In the genomic region with DNA sequence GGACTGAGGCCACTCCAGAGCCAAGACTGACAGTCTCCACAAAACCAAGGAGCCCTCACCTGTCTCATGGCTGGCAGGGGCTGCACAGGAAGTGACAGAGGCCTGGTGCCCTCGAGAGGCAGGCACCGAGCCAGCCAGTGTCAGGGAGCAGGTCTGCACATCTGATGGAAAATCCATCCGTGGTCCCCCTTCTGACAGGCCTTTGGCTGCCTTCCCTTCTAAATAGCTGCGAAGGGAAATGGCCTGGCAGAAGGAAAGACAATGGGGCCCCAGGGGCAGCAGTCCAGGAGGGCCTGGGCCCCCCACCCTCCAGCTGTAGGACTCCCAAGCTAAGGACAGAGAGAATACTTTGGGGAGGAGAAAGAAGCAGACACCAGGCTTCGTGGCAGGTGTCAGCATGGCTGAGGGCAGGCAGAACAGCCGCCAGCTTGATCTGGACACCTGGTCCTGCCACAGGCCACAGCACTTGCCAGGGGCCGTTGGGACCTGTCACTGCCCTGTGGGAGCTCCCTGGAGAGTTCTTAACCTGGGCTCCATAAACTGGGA, we compare ENCODE assay signal across 23 cellular contexts. TPM values are rescaled to one million over a fixed set of nuclear protein-coding genes. Genes with fewer than 3 reads are reported as not detected.
DNase-seq lines count a peak whose midpoint lies in the region; ATAC-seq and TF ChIP-seq lines count a peak whose summit lies in the region.
"Had no signal": no experiment of that assay in that cellular context is flagged by ENCODE, and none has a peak within 500 bp of the region (broad histone marks: within the 10 kb centered on the region; RNA-seq: fewer than 3 reads in every experiment).

No MANE protein-coding gene starts in this region.

- DNase-seq in cardiac septum (ENCODE audit: low spot score) (peak; percentile 73), Right ventricle myocardium inferior (ENCODE audit: missing footprints) (no peak), NCI-H524 (lab: John Stamatoyannopoulos, UW) (peak; percentile 66 to 85), lower lobe of right lung (peak; percentile 26), vagina (ENCODE audit: extremely low spot score in 2 of 2) (no peak), activated T-cell treated with anti-CD3 and anti-CD28 coated beads for 4 hours (no peak), GM23338 (ENCODE audit: low spot score) (no peak)
- DNase-seq: activated naive CD8-positive, alpha-beta T cell treated with anti-CD3 and anti-CD28 coated beads, Interleukin-2, amount 50 U/mL, for 24 hours; DND-41; effector memory CD8-positive, alpha-beta T cell; left colon; MG63; NCI-H1694 treated with DMSO at 0.1 percent for 48 hours; NCI-H345; stimulated activated CD4-positive, alpha-beta T cell treated with anti-CD3 and anti-CD28 coated beads, Interleukin-15, amount 100 ng/mL, for 24 hours; T1000 had no signal

- no peaks in the 10 kb centered on the region; the same call in 2 of the 3 replicates for H3K36me3 Mint-ChIP-seq in GM23338 (ENCODE audit: low read depth)
- H3K36me3 Mint-ChIP-seq: CD8-positive, alpha-beta memory T cell had no signal

- H3K9me3 ChIP-seq in lower lobe of right lung = no peaks in the 10 kb centered on the region
- no peaks in the 10 kb centered on the region for H3K9me3 ChIP-seq in vagina
- H3K9me3 ChIP-seq: body of pancreas, MG63 had no signal

- H3K4me3 ChIP-seq in lower lobe of right lung = no peak overlapping the region
- no peak overlapping the region for H3K4me3 ChIP-seq in vagina
- H3K4me3 ChIP-seq in GM23338 = no peak overlapping the region
- H3K4me3 ChIP-seq: body of pancreas, MG63, SK-N-MC had no signal

- H3K4me1 Mint-ChIP-seq in GM23338 = peaks cover 10% of the 10 kb centered on the region
- H3K4me1 Mint-ChIP-seq: activated naive CD8-positive, alpha-beta T cell treated with anti-CD3 and anti-CD28 coated beads, Interleukin-2, amount 50 U/mL, for 24 hours; CD8-positive, alpha-beta memory T cell had no signal

- H3K4me1 ChIP-seq in lower lobe of right lung = peaks cover 4% of the 10 kb centered on the region
- H3K4me1 ChIP-seq in vagina = peaks cover 46% of the 10 kb centered on the region
- H3K4me1 ChIP-seq in GM23338 (ENCODE audit: insufficient read depth) = peaks cover 9% of the 10 kb centered on the region; the same call in 1 of the 2 replicates
- H3K4me1 ChIP-seq: body of pancreas had no signal

- H3K27ac Mint-ChIP-seq in GM23338 = no peak overlapping the region
- H3K27ac Mint-ChIP-seq: activated naive CD8-positive, alpha-beta T cell treated with anti-CD3 and anti-CD28 coated beads, Interleukin-2, amount 50 U/mL, for 24 hours; activated T-helper 2 cell treated with anti-CD3 and anti-CD28 coated beads, Interferon-gamma antibody, Interleukin-2, Interleukin-4, amounts not matched to agents 10 μg/mL and 5 μg/mL and 100 μg/mL, durations not matched to agents 14 hours and 24 hours and 36 hours; CD8-positive, alpha-beta memory T cell; effector memory CD8-positive, alpha-beta T cell had no signal

- H3K27ac ChIP-seq in lower lobe of right lung (no peak overlapping the region), vagina (peak overlapping the region; percentile 20), GM23338 (ENCODE audit: low read depth) (no peak overlapping the region)
- H3K27ac ChIP-seq: body of pancreas, SK-N-MC had no signal

- peaks cover 3% of the 10 kb centered on the region; the same call in 1 of the 3 replicates for H3K9me3 Mint-ChIP-seq in GM23338
- H3K9me3 Mint-ChIP-seq: activated naive CD8-positive, alpha-beta T cell treated with anti-CD3 and anti-CD28 coated beads, Interleukin-2, amount 50 U/mL, for 24 hours; activated T-helper 2 cell treated with anti-CD3 and anti-CD28 coated beads, Interferon-gamma antibody, Interleukin-2, Interleukin-4, amounts not matched to agents 10 μg/mL and 5 μg/mL and 100 μg/mL, durations not matched to agents 14 hours and 24 hours and 36 hours; CD8-positive, alpha-beta memory T cell; effector memory CD8-positive, alpha-beta T cell had no signal

- no peak overlapping the region for H3K4me2 ChIP-seq in GM23338

- H3K9me2 ChIP-seq in GM23338 (ENCODE audit: insufficient read depth) = no peaks in the 10 kb centered on the region

- no peaks in the 10 kb centered on the region for H3K36me3 ChIP-seq in lower lobe of right lung
- no peaks in the 10 kb centered on the region for H3K36me3 ChIP-seq in vagina
- H3K36me3 ChIP-seq in GM23338 (ENCODE audit: insufficient read depth) = no peaks in the 10 kb centered on the region

- ATAC-seq in Right ventricle myocardium inferior (no peak), lower lobe of right lung (no peak), GM19452 (IDR thresholded peaks at IDR 0.05; ENCODE audit: unreplicated experiment) (no peak), GM23338 (no peak)
- ATAC-seq: activated CD4-positive, CD25-positive, alpha-beta regulatory T cell treated with anti-CD3 and anti-CD28 coated beads, Interleukin-2, amount 50 U/mL, for 24 hours; activated naive CD8-positive, alpha-beta T cell treated with anti-CD3 and anti-CD28 coated beads, Interleukin-2, amount 50 U/mL, for 24 hours; body of pancreas; effector memory CD8-positive, alpha-beta T cell; left colon; Panc1 had no signal

- H3K27me3 ChIP-seq in lower lobe of right lung (ENCODE audit: low read depth) (no peaks in the 10 kb centered on the region), vagina (no peaks in the 10 kb centered on the region), GM23338 (ENCODE audit: insufficient read depth) (peaks cover 11% of the 10 kb centered on the region)
- H3K27me3 ChIP-seq: body of pancreas, MG63 had no signal

- TF ChIP-seq CTCF in lower lobe of right lung (IDR thresholded peaks at IDR 0.05) (no peak), vagina (IDR thresholded peaks at IDR 0.05) (no peak), GM23338 (conservative IDR thresholded peaks at IDR 0.05; ENCODE audit: low read depth in 2 of 2) (0 out of 4 replicates have a peak, but pooled peaks of 1 of the 2 experiments have one; percentile 2)

- intact Hi-C loops in cardiac septum (cut with DNase I) (no loop called here), Right ventricle myocardium inferior (cut with DNase I) (no loop called here), lower lobe of right lung (cut with DNase I) (no loop called here), vagina (cut with DNase I) (no loop called here)

- H3K4me3 Mint-ChIP-seq in GM23338 = no peak overlapping the region
- H3K4me3 Mint-ChIP-seq: activated naive CD8-positive, alpha-beta T cell treated with anti-CD3 and anti-CD28 coated beads, Interleukin-2, amount 50 U/mL, for 24 hours; CD8-positive, alpha-beta memory T cell; effector memory CD8-positive, alpha-beta T cell had no signal

- H2AFZ ChIP-seq in GM23338 = no peak overlapping the region

- H3F3A ChIP-seq in GM23338 (replicated peaks; ENCODE audit: low read depth) = no peaks in the 10 kb centered on the region

- H3K27me3 Mint-ChIP-seq in GM23338 (ENCODE audit: insufficient read depth, low read depth, poor library complexity) = peaks cover 27% of the 10 kb centered on the region

- no peaks in the 10 kb centered on the region for H4K20me1 ChIP-seq in GM23338 (replicated peaks; ENCODE audit: insufficient read depth)

- no peak for TF ChIP-seq POLR2A in vagina (IDR thresholded peaks at IDR 0.05)

- no peaks in the 10 kb centered on the region for H3K79me2 ChIP-seq in GM23338 (replicated peaks; ENCODE audit: insufficient read depth)

TF ChIP-seq in GM23338, 12 proteins besides CTCF, POLR2A, EP300 and RAD21 (continues in another document):
- TF ChIP-seq, protein P1, sequence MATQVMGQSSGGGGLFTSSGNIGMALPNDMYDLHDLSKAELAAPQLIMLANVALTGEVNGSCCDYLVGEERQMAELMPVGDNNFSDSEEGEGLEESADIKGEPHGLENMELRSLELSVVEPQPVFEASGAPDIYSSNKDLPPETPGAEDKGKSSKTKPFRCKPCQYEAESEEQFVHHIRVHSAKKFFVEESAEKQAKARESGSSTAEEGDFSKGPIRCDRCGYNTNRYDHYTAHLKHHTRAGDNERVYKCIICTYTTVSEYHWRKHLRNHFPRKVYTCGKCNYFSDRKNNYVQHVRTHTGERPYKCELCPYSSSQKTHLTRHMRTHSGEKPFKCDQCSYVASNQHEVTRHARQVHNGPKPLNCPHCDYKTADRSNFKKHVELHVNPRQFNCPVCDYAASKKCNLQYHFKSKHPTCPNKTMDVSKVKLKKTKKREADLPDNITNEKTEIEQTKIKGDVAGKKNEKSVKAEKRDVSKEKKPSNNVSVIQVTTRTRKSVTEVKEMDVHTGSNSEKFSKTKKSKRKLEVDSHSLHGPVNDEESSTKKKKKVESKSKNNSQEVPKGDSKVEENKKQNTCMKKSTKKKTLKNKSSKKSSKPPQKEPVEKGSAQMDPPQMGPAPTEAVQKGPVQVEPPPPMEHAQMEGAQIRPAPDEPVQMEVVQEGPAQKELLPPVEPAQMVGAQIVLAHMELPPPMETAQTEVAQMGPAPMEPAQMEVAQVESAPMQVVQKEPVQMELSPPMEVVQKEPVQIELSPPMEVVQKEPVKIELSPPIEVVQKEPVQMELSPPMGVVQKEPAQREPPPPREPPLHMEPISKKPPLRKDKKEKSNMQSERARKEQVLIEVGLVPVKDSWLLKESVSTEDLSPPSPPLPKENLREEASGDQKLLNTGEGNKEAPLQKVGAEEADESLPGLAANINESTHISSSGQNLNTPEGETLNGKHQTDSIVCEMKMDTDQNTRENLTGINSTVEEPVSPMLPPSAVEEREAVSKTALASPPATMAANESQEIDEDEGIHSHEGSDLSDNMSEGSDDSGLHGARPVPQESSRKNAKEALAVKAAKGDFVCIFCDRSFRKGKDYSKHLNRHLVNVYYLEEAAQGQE (IDR thresholded peaks at IDR 0.05; ENCODE audit: unreplicated experiment) = no peak
- TF ChIP-seq EZH2phosphoT487 (IDR thresholded peaks at IDR 0.05; ENCODE audit: unreplicated experiment) (no peak), EZH2 (IDR thresholded peaks at IDR 0.05; ENCODE audit: low read depth, unreplicated experiment) (no peak), POLR2AphosphoS5 (IDR thresholded peaks at IDR 0.05; ENCODE audit: low read depth) (no peak), NANOG (IDR thresholded peaks at IDR 0.05; ENCODE audit: borderline replicate concordance) (no peak)
- TF ChIP-seq, protein P2, sequence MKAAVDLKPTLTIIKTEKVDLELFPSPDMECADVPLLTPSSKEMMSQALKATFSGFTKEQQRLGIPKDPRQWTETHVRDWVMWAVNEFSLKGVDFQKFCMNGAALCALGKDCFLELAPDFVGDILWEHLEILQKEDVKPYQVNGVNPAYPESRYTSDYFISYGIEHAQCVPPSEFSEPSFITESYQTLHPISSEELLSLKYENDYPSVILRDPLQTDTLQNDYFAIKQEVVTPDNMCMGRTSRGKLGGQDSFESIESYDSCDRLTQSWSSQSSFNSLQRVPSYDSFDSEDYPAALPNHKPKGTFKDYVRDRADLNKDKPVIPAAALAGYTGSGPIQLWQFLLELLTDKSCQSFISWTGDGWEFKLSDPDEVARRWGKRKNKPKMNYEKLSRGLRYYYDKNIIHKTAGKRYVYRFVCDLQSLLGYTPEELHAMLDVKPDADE (IDR thresholded peaks at IDR 0.05) = no peak

RNA-seq across cellular contexts. Expression of a gene that starts 22.2 kb away (rescaled TPM):
- 5.9 TPM for total RNA-seq in cardiac septum
- total RNA-seq in Right ventricle myocardium inferior = 3.7 TPM
- 13.0 TPM for total RNA-seq in lower lobe of right lung
- 17.4 TPM for total RNA-seq in vagina
- total RNA-seq in GM23338 (2014; rRNA removed; shearing (Covaris generic)) = 6.4 and 8.1 TPM in 2 replicates
- 1.6 and 2.1 TPM in 2 replicates for polyA plus RNA-seq in GM23338 (2016; fragmentation: Nextera tagmentation; extraction: Ambion mirVana)
- total RNA-seq: activated T-helper 2 cell treated with anti-CD3 and anti-CD28 coated beads, Interferon-gamma antibody, Interleukin-2, Interleukin-4, amounts not matched to agents 10 μg/mL and 5 μg/mL and 100 μg/mL, durations not matched to agents 14 hours and 24 hours and 36 hours; CD8-positive, alpha-beta memory T cell had no signal
- polyA plus RNA-seq: CD8-positive, alpha-beta memory T cell had no signal

Comparison
In these comparisons a context has a peak if more than half of its experiments do, and no peak if none do; other contexts are left out.
1. DNase-seq: peak in cardiac septum (single experiment), NCI-H524 (2 of 2) and lower lobe of right lung (single experiment); none in Right ventricle myocardium inferior (single experiment), vagina (0 of 2), activated T-cell treated with anti-CD3 and anti-CD28 coated beads for 4 hours (single experiment) and GM23338 (single experiment).